In genomic region chr3:99666201-99666600, GRCh38 we compare ENCODE assay signal across 15 cellular contexts. TPM values are rescaled to one million over a fixed set of nuclear protein-coding genes. Genes with fewer than 3 reads are reported as not detected.
DNase-seq lines count a peak whose midpoint lies in the region; ATAC-seq, FAIRE-seq and TF ChIP-seq lines count a peak whose summit lies in the region.
"Had no signal": no experiment of that assay in that cellular context is flagged by ENCODE, and none has a peak within 500 bp of the region (broad histone marks: within the 10 kb centered on the region; RNA-seq: fewer than 3 reads in every experiment).

No MANE protein-coding gene starts in this region.

- no peak overlapping the region for H3K4me3 ChIP-seq in bronchial epithelial cell (ENCODE audit: low read depth, low read length)
- H3K4me3 ChIP-seq: thoracic aorta had no signal

- no peaks in the 10 kb centered on the region for H3K36me3 ChIP-seq in bronchial epithelial cell (ENCODE audit: control insufficient read depth, insufficient read depth, low read length)
- H3K36me3 ChIP-seq: thoracic aorta had no signal

- H3K27me3 ChIP-seq in bronchial epithelial cell (ENCODE audit: control insufficient read depth, insufficient read depth, low read length): no peaks in the 10 kb centered on the region

- DNase-seq in Right ventricle myocardium superior: no peak
- DNase-seq in cardiac septum (ENCODE audit: low spot score): no peak
- DNase-seq in bronchial epithelial cell (ENCODE audit: low read depth): peak; percentile 77
- peak; percentile 82 for DNase-seq in iris pigment epithelial cell (ENCODE audit: low read depth)
- DNase-seq in NCI-H1092 treated with DMSO at 0.1 percent for 48 hours (lab: John Stamatoyannopoulos, UW): no peak
- no peak for DNase-seq in activated effector memory CD4-positive, alpha-beta T cell treated with Interleukin-2 at 50 U/mL for 16 hours
- DNase-seq in SKM-1 treated with dmso at 0.1 percent for 144 hours (lab: John Stamatoyannopoulos, UW; ENCODE audit: unreplicated experiment): no peak
- DNase-seq: activated effector memory CD4-positive, alpha-beta T cell treated with anti-CD3 and anti-CD28 coated beads, Interleukin-2, amount 50 U/mL, for 16 hours; DMS53; NCI-H82; stimulated activated CD4-positive, alpha-beta T cell treated with anti-CD3 and anti-CD28 coated beads, Interleukin-2, amount 100 ng/mL, for 24 hours; T-cell had no signal

- no peak for TF ChIP-seq CTCF in bronchial epithelial cell (IDR thresholded peaks at IDR 0.05; ENCODE audit: insufficient read depth, low read length, severe bottlenecking)

- no peak for FAIRE-seq in bronchial epithelial cell (lab: Jason Lieb, UNC)

- ATAC-seq in Right ventricle myocardium superior (ENCODE audit: poor library complexity) (peak; percentile 53), HG03045 (IDR thresholded peaks at IDR 0.05; ENCODE audit: unreplicated experiment) (no peak)
- ATAC-seq: T-cell, WTC11 had no signal

- intact Hi-C loops in Right ventricle myocardium superior (cut with DNase I): no loop called here
- intact Hi-C loops in cardiac septum (cut with DNase I): no loop called here

RNA-seq across cellular contexts. Expression of gene COL8A1, which starts 27.8 kb away (rescaled TPM):
- 9.4 TPM for total RNA-seq in Right ventricle myocardium superior
- 28.5 TPM for total RNA-seq in cardiac septum
- total RNA-seq in bronchial epithelial cell: 2.7 and 3.9 TPM in 2 replicates

Comparison
In these comparisons a context has a peak if more than half of its experiments do, and no peak if none do; other contexts are left out.
1. DNase-seq: peak in bronchial epithelial cell (single experiment) and iris pigment epithelial cell (single experiment); none in Right ventricle myocardium superior (single experiment), cardiac septum (single experiment), NCI-H1092 treated with DMSO at 0.1 percent for 48 hours (single experiment), activated effector memory CD4-positive, alpha-beta T cell treated with Interleukin-2 at 50 U/mL for 16 hours (single experiment) and SKM-1 treated with dmso at 0.1 percent for 144 hours (single experiment).